ENCODE assay signal across 15 cellular contexts in the genomic region with DNA sequence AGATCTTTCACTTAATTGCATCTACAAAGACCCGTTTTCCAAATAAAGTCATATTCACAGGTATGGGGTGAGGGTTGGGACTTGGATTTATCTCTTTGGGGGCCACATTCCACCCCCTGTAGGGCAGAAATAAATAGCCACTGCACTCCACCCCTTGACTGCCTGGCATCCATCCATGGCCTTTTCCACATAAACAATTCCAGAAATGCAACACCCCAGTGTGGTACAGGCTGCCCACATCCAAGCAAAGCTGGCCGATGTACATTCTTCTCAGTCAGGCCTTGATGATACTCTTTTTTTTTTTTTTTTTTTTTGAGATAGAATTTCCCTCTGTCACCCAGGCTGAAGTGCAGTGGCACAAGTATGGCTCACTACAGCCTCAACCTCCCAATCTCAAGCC. TPM values are rescaled to one million over a fixed set of nuclear protein-coding genes. Genes with fewer than 3 reads are reported as not detected.
DNase-seq lines count a peak whose midpoint lies in the region; ATAC-seq and TF ChIP-seq lines count a peak whose summit lies in the region.
"Had no signal": no experiment of that assay in that cellular context is flagged by ENCODE, and none has a peak within 500 bp of the region (broad histone marks: within the 10 kb centered on the region; RNA-seq: fewer than 3 reads in every experiment).

No MANE protein-coding gene starts in this region.

- ATAC-seq in Right ventricle myocardium inferior (peak; percentile 67), Right ventricle myocardium superior (ENCODE audit: poor library complexity) (peak; percentile 71), right lobe of liver (no peak)
- ATAC-seq: GM23338, WTC11 had no signal

- DNase-seq in Right ventricle myocardium inferior (ENCODE audit: missing footprints), result no peak
- no peak for DNase-seq in cardiac septum (ENCODE audit: low spot score)
- no peak for DNase-seq in Right ventricle myocardium superior
- DNase-seq in posterior vena cava (ENCODE audit: low spot score), result peak; percentile 18
- DNase-seq in cerebellum (ENCODE audit: low spot score), result no peak
- DNase-seq in HUDEP-2 (lab: John Stamatoyannopoulos, UW; ENCODE audit: unreplicated experiment in 76 of 76), result no peak
- no peak for DNase-seq in right lobe of liver
- no peak for DNase-seq in SHP77 treated with DMSO at 0.1 percent for 48 hours (lab: John Stamatoyannopoulos, UW)
- DNase-seq: activated CD4-positive, alpha-beta memory T cell treated with anti-CD3 and anti-CD28 coated beads, Interleukin-2, amount 10 ng/mL, durations not matched to agents 7 days and 5 days; activated naive CD4-positive, alpha-beta T cell treated with anti-CD3 and anti-CD28 coated beads for 36 hours; NCI-H1417 treated with DMSO at 0.1 percent for 48 hours; stimulated activated CD4-positive, alpha-beta T cell treated with anti-CD3 and anti-CD28 coated beads, Interleukin-15, amount 100 ng/mL, for 24 hours had no signal

- H3K9me3 ChIP-seq in right lobe of liver, result no peaks in the 10 kb centered on the region

- intact Hi-C loops in Right ventricle myocardium inferior (cut with DNase I), result no loop called here
- intact Hi-C loops in cardiac septum (cut with DNase I), result no loop called here
- intact Hi-C loops in Right ventricle myocardium superior (cut with DNase I), result no loop called here
- intact Hi-C loops in posterior vena cava (cut with DNase I), result no loop called here
- intact Hi-C loops in right lobe of liver (cut with DNase I), result no loop called here

- H3K36me3 ChIP-seq in right lobe of liver, result peaks cover 0 to 10% (median 2%) of the 10 kb centered on the region in 4 donors

- H3K27ac ChIP-seq in right lobe of liver, result peak overlapping the region in 1 of 3 donors; percentile 10
- H3K27ac ChIP-seq: BLaER1 treated with 17β-estradiol and CSF1 and Interleukin-3, amounts not matched to agents 10 nM and 100 nM had no signal

- no peak for TF ChIP-seq POLR2A in right lobe of liver (IDR thresholded peaks at IDR 0.05)

- WGBS in right lobe of liver (ENCODE audit: insufficient coverage, low coverage, low lambda C conversion rate, missing lambda C conversion rate), result 89% methylated on average over 2 of the region's 2 CpGs

- no peak for TF ChIP-seq CTCF in right lobe of liver (IDR thresholded peaks at IDR 0.05)

- H3K4me1 ChIP-seq in right lobe of liver, result peaks cover 0 to 30% (median 9%) of the 10 kb centered on the region in 4 donors

- no peak overlapping the region for H3K4me3 ChIP-seq in right lobe of liver
- H3K4me3 ChIP-seq: BLaER1 treated with 17β-estradiol and CSF1 and Interleukin-3, amounts not matched to agents 10 nM and 100 nM; GM23338 had no signal

- H3K27me3 ChIP-seq in right lobe of liver, result no peaks in the 10 kb centered on the region
- H3K27me3 ChIP-seq: BLaER1 treated with 17β-estradiol and CSF1 and Interleukin-3, amounts not matched to agents 10 nM and 100 nM had no signal

RNA-seq across cellular contexts. Expression of gene DGLUCY, which starts 12.9 kb away (rescaled TPM):
- total RNA-seq in Right ventricle myocardium inferior (202 TPM), cardiac septum (131 TPM), Right ventricle myocardium superior (240 TPM), posterior vena cava (10 to 100 TPM; 36.2 to 44.4 TPM), cerebellum (31.6 TPM), right lobe of liver (10 to 100 TPM; 26.7 to 55.6 (median 39.8) TPM)

Comparison
In these comparisons a context has a peak if more than half of its experiments do, and no peak if none do; other contexts are left out.
1. ATAC-seq: peak in Right ventricle myocardium inferior (single experiment) and Right ventricle myocardium superior (single experiment); none in right lobe of liver (0 of 4).